In genomic region chr4:119394826-119395225, GRCh38 we compare ENCODE assay signal across 16 cellular contexts.
DNase-seq lines count a peak whose midpoint lies in the region; ATAC-seq and TF ChIP-seq lines count a peak whose summit lies in the region.
"Had no signal": no experiment of that assay in that cellular context is flagged by ENCODE, and none has a peak within 500 bp of the region (broad histone marks: within the 10 kb centered on the region; RNA-seq: fewer than 3 reads in every experiment).

No MANE protein-coding gene starts in this region.

- no peak for ATAC-seq in CD4-positive, alpha-beta T cell (ENCODE audit: poor library complexity)
- ATAC-seq: HCT116 had no signal

- intact Hi-C loops in CD4-positive, alpha-beta T cell (cut with DNase I, micrococcal nuclease): no loop called here
- intact Hi-C loops in ovary (cut with DNase I): no loop called here

- H3K4me1 ChIP-seq in HAP-1 (peaks cover 15% of the 10 kb centered on the region), neural progenitor cell (no peaks in the 10 kb centered on the region), ovary (ENCODE audit: insufficient read depth) (no peaks in the 10 kb centered on the region)

- H3K27ac Mint-ChIP-seq in neural progenitor cell: no peak overlapping the region
- H3K27ac Mint-ChIP-seq in CD4-positive, alpha-beta T cell: no peak overlapping the region
- H3K27ac Mint-ChIP-seq: B cell; CD4-positive, alpha-beta memory T cell; IgD-negative memory B cell had no signal

- H3K27me3 ChIP-seq in HAP-1 (ENCODE audit: low read depth) (no peaks in the 10 kb centered on the region), neural progenitor cell (no peaks in the 10 kb centered on the region), ovary (no peaks in the 10 kb centered on the region)
- no peaks in the 10 kb centered on the region for H3K27me3 ChIP-seq in CD4-positive, alpha-beta T cell (ENCODE audit: control insufficient read depth, insufficient read depth, low read length)

- H4K20me1 ChIP-seq in neural progenitor cell (ENCODE audit: low read depth): no peaks in the 10 kb centered on the region

- H3K27ac ChIP-seq in neural progenitor cell (no peak overlapping the region), ovary (no peak overlapping the region)
- H3K27ac ChIP-seq in CD4-positive, alpha-beta T cell (ENCODE audit: low read depth, low read length): no peak overlapping the region

- H3K4me2 ChIP-seq in neural progenitor cell: no peak overlapping the region

- H3K9me3 Mint-ChIP-seq in neural progenitor cell: no peaks in the 10 kb centered on the region
- no peaks in the 10 kb centered on the region for H3K9me3 Mint-ChIP-seq in CD4-positive, alpha-beta T cell
- H3K9me3 Mint-ChIP-seq: CD4-positive, alpha-beta memory T cell; IgD-negative memory B cell had no signal

- no peaks in the 10 kb centered on the region for H3F3A ChIP-seq in neural progenitor cell (ENCODE audit: low read depth)

- H3K4me1 Mint-ChIP-seq in neural progenitor cell: peaks cover 10% of the 10 kb centered on the region
- no peaks in the 10 kb centered on the region for H3K4me1 Mint-ChIP-seq in CD4-positive, alpha-beta T cell (ENCODE audit: low read depth)
- H3K4me1 Mint-ChIP-seq: B cell; CD4-positive, alpha-beta memory T cell; IgD-negative memory B cell had no signal

- H3K4me3 Mint-ChIP-seq in neural progenitor cell: no peak overlapping the region
- no peak overlapping the region for H3K4me3 Mint-ChIP-seq in CD4-positive, alpha-beta T cell
- H3K4me3 Mint-ChIP-seq: B cell; CD4-positive, alpha-beta memory T cell; IgD-negative memory B cell had no signal

- TF ChIP-seq CTCF in neural progenitor cell (IDR thresholded peaks at IDR 0.05): no peak
- TF ChIP-seq CTCF in CD4-positive, alpha-beta T cell (IDR thresholded peaks at IDR 0.05): no peak
- TF ChIP-seq CTCF in ovary (IDR thresholded peaks at IDR 0.05): no peak

- no peak overlapping the region for H3K9ac ChIP-seq in neural progenitor cell

- WGBS in ovary, 3 donors: 91 to 95% (median 92%) methylated on average over 16 of the region's 16 CpGs

- no peak overlapping the region for H3K4me3 ChIP-seq in HAP-1
- no peak overlapping the region for H3K4me3 ChIP-seq in neural progenitor cell
- no peak overlapping the region for H3K4me3 ChIP-seq in ovary

- TF ChIP-seq EP300 in ovary (IDR thresholded peaks at IDR 0.05): no peak

- no peak overlapping the region for H2AFZ ChIP-seq in neural progenitor cell (replicated peaks)

- no peaks in the 10 kb centered on the region for H3K79me2 ChIP-seq in neural progenitor cell (ENCODE audit: low read depth)

- H3K27me3 Mint-ChIP-seq in neural progenitor cell (ENCODE audit: insufficient read depth, low read depth): no peaks in the 10 kb centered on the region
- H3K27me3 Mint-ChIP-seq in CD4-positive, alpha-beta T cell: no peaks in the 10 kb centered on the region
- H3K27me3 Mint-ChIP-seq: B cell, IgD-negative memory B cell had no signal

- in situ Hi-C loops in HAP-1 (cut with MboI; ENCODE audit: low sequenced_read_pairs): no loop called here

- no peaks in the 10 kb centered on the region for H3K36me3 ChIP-seq in HAP-1 (replicated peaks)
- no peaks in the 10 kb centered on the region for H3K36me3 ChIP-seq in neural progenitor cell
- H3K36me3 ChIP-seq in ovary: no peaks in the 10 kb centered on the region

- CTCF ChIA-PET in CD4-positive, alpha-beta T cell (lab: Charles Lee): no interaction called here

- POLR2A ChIA-PET in CD4-positive, alpha-beta T cell (lab: Charles Lee): no interaction called here

- no peak for TF ChIP-seq POLR2A in ovary (IDR thresholded peaks at IDR 0.05)

- DNase-seq in ELF-1 (ENCODE audit: low read depth, low spot score): peak; percentile 72
- DNase-seq in HAP-1 (ENCODE audit: low spot score in 2 of 2): peak; percentile 18 to 53
- peak; percentile 54 for DNase-seq in ecto neural progenitor cell (ENCODE audit: low spot score)
- peak; percentile 4 for DNase-seq in neural progenitor cell (ENCODE audit: low spot score)
- DNase-seq in CD4-positive, alpha-beta T cell: no peak
- no peak for DNase-seq in ovary
- DNase-seq in NCI-H146 (lab: John Stamatoyannopoulos, UW): no peak
- DNase-seq: C1 segment of cervical spinal cord; CD4-positive, alpha-beta memory T cell; DMS153; DMS79 treated with DMSO at 0.1 percent for 48 hours; EL; GDM1 had no signal

- H3K9me3 ChIP-seq in HAP-1 (no peaks in the 10 kb centered on the region), neural progenitor cell (ENCODE audit: low read depth) (no peaks in the 10 kb centered on the region), ovary (no peaks in the 10 kb centered on the region)
- no peaks in the 10 kb centered on the region for H3K9me3 ChIP-seq in CD4-positive, alpha-beta T cell (ENCODE audit: control insufficient read depth, low read length)

- peaks cover 3% of the 10 kb centered on the region for H3K36me3 Mint-ChIP-seq in neural progenitor cell
- no peaks in the 10 kb centered on the region for H3K36me3 Mint-ChIP-seq in CD4-positive, alpha-beta T cell (ENCODE audit: low read depth)
- H3K36me3 Mint-ChIP-seq: CD4-positive, alpha-beta memory T cell; IgD-negative memory B cell had no signal

Comparison
In these comparisons a context has a peak if more than half of its experiments do, and no peak if none do; other contexts are left out.
1. DNase-seq: peak in ELF-1 (single experiment), HAP-1 (2 of 2), ecto neural progenitor cell (single experiment) and neural progenitor cell (single experiment); none in CD4-positive, alpha-beta T cell (0 of 10), ovary (0 of 5) and NCI-H146 (single experiment).